8 cellular contexts compared by ENCODE assay signal in genomic region chr2:183123959-183124221, GRCh38. TPM values are rescaled to one million over a fixed set of nuclear protein-coding genes. Genes with fewer than 3 reads are reported as not detected.
DNase-seq lines count a peak whose midpoint lies in the region; ATAC-seq and TF ChIP-seq lines count a peak whose summit lies in the region.

No MANE protein-coding gene starts in this region.

- DNase-seq in Jurkat, Clone E6-1 (ENCODE audit: low read depth, low spot score) = no peak
- DNase-seq in naive thymus-derived CD8-positive, alpha-beta T cell = no peak
- DNase-seq in D341Med (ENCODE audit: low spot score) = no peak
- DNase-seq in activated CD8-positive, alpha-beta memory T cell treated with anti-CD3 and anti-CD28 coated beads, Interleukin-2, amount 50 U/mL, for 48 hours = no peak
- no peak for DNase-seq in cortex of kidney (lab: John Stamatoyannopoulos, UW)

- peak overlapping the region; percentile 87 for H3K4me3 ChIP-seq in GM12875 (ENCODE audit: low read depth, low read length)
- H3K4me3 ChIP-seq in Jurkat, Clone E6-1 (ENCODE audit: low read length) = peak overlapping the region; percentile 96
- H3K4me3 ChIP-seq in duodenal mucosa (ENCODE audit: low read depth in 1 of 2, low read length in 2 of 2) = peak overlapping the region; percentile 95 to 96

- H3K9me3 Mint-ChIP-seq in naive thymus-derived CD8-positive, alpha-beta T cell = no peaks in the 10 kb centered on the region

- H3K27me3 Mint-ChIP-seq in naive thymus-derived CD8-positive, alpha-beta T cell = peaks cover 10 to 28% (median 11%) of the 10 kb centered on the region in 5 donors

- peaks cover 0 to 2% of the 10 kb centered on the region in 2 donors for H3K36me3 ChIP-seq in duodenal mucosa (ENCODE audit: control insufficient read depth in 1 of 2, insufficient read depth in 2 of 2, low read length in 2 of 2)

- H3K27ac ChIP-seq in duodenal mucosa (ENCODE audit: low read depth, low read length) = peak overlapping the region; percentile 48

- peak overlapping the region; percentile 80 to 88 for H3K9ac ChIP-seq in duodenal mucosa (ENCODE audit: low read depth in 1 of 2, low read length in 2 of 2)

- H3K4me1 Mint-ChIP-seq in naive thymus-derived CD8-positive, alpha-beta T cell = peaks cover 7 to 41% (median 25%) of the 10 kb centered on the region in 4 donors

- no peaks in the 10 kb centered on the region for H3K27me3 ChIP-seq in duodenal mucosa (ENCODE audit: control insufficient read depth in 1 of 2, insufficient read depth in 2 of 2, low read length in 2 of 2)

- POLR2A ChIA-PET in naive thymus-derived CD8-positive, alpha-beta T cell (lab: Charles Lee) = interaction anchor here (0.5 kb wide), 1 partner anchor 69 kb away, joined by 5 read pairs; no protein-coding TSS in a partner anchor

- ATAC-seq in GM21576 (IDR thresholded peaks at IDR 0.05; ENCODE audit: unreplicated experiment) = peak; percentile 31
- peak; percentile 17 to 43 for ATAC-seq in naive thymus-derived CD8-positive, alpha-beta T cell

- H3K4me1 ChIP-seq in duodenal mucosa (ENCODE audit: control insufficient read depth in 1 of 2, insufficient read depth in 2 of 2, low read length in 2 of 2) = peaks cover 10 to 11% of the 10 kb centered on the region in 2 donors

- peak overlapping the region; percentile 93 to 99 (median 98) for H3K27ac Mint-ChIP-seq in naive thymus-derived CD8-positive, alpha-beta T cell

- peak overlapping the region; percentile 86 to 98 (median 96) for H3K4me3 Mint-ChIP-seq in naive thymus-derived CD8-positive, alpha-beta T cell

- TF ChIP-seq CTCF in GM12875 (IDR thresholded peaks at IDR 0.05; ENCODE audit: borderline replicate concordance, insufficient read depth, low read depth, low read length) = no peak

- peaks cover 0 to 7% (median 3%) of the 10 kb centered on the region in 3 donors for H3K36me3 Mint-ChIP-seq in naive thymus-derived CD8-positive, alpha-beta T cell

- H3K9me3 ChIP-seq in duodenal mucosa (ENCODE audit: control insufficient read depth in 1 of 2, low read length in 2 of 2) = no peaks in the 10 kb centered on the region

RNA-seq across cellular contexts. Expression of gene NUP35, which starts 0.4 kb away (rescaled TPM):
- polyA plus RNA-seq in Jurkat, Clone E6-1 (2012; ENCODE audit: insufficient read depth, insufficient read length) = 35.4 TPM
- total RNA-seq in naive thymus-derived CD8-positive, alpha-beta T cell = 10 to 100 TPM; 19.1 to 20.7 TPM
- 1 to 10 TPM; 4.2 to 8.2 (median 6.1) TPM for polyA plus RNA-seq in naive thymus-derived CD8-positive, alpha-beta T cell

RNA-seq across cellular contexts. Expression of gene DUSP19, which starts 45.3 kb away (rescaled TPM):
- polyA plus RNA-seq in Jurkat, Clone E6-1 (2012; ENCODE audit: insufficient read depth, insufficient read length) = not detected
- total RNA-seq in naive thymus-derived CD8-positive, alpha-beta T cell = 1 to 10 TPM; 1.1 to 1.7 TPM
- under 1 TPM; 0.30 to 0.88 (median 0.79) TPM for polyA plus RNA-seq in naive thymus-derived CD8-positive, alpha-beta T cell
